Comparison of ENCODE assay signal across 30 cellular contexts in genomic region chr13:46315491-46316075, GRCh38.
A peak's percentile ranks its signal among the peaks of the same experiment; 100 is the strongest.
DNase-seq lines count a peak whose midpoint lies in the region; ATAC-seq, FAIRE-seq and TF ChIP-seq lines count a peak whose summit lies in the region.
"Had no signal": no experiment of that assay in that cellular context is flagged by ENCODE, and none has a peak within 500 bp of the region (broad histone marks: within the 10 kb centered on the region; RNA-seq: fewer than 3 reads in every experiment).

No MANE protein-coding gene starts in this region.

- intact Hi-C loops in activated CD8-positive, alpha-beta T cell treated with anti-CD3 and anti-CD28 coated beads for 36 hours (cut with micrococcal nuclease) = loop anchor here (5.0 kb wide), 1 partner anchor 148 kb away; no protein-coding TSS in a partner anchor
- intact Hi-C loops in A673 (cut with micrococcal nuclease; ENCODE audit: unreplicated experiment) (no loop called here), HCT116 (cut with micrococcal nuclease) (no loop called here), vagina (cut with DNase I) (no loop called here)

- no peaks in the 10 kb centered on the region for H4K20me1 ChIP-seq in HCT116 (ENCODE audit: insufficient read depth)

- BruUV-seq in A673 (replicated peaks; lab: Mats Ljungman, UMichigan) (no TSS peak), HCT116 (replicated peaks; lab: Mats Ljungman, UMichigan) (no TSS peak)

- H3K4me1 Mint-ChIP-seq in activated CD8-positive, alpha-beta T cell treated with anti-CD3 and anti-CD28 coated beads for 36 hours (ENCODE audit: low read depth) = peaks cover 33% of the 10 kb centered on the region
- H3K4me1 Mint-ChIP-seq in activated CD8-positive, alpha-beta T cell treated with anti-CD3 and anti-CD28 coated beads, Interleukin-2, amount 10 ng/mL, durations not matched to agents 7 days and 5 days (ENCODE audit: low read depth) = peaks cover 28% of the 10 kb centered on the region

- H3K27me3 ChIP-seq in A673 (replicated peaks; ENCODE audit: insufficient read depth, low read depth, low read length, poor library complexity) (no peaks in the 10 kb centered on the region), HCT116 (ENCODE audit: insufficient read depth, low read length) (no peaks in the 10 kb centered on the region), bronchial epithelial cell (ENCODE audit: control insufficient read depth, insufficient read depth, low read length) (no peaks in the 10 kb centered on the region), vagina (no peaks in the 10 kb centered on the region)
- no peaks in the 10 kb centered on the region for H3K27me3 ChIP-seq in effector memory CD4-positive, alpha-beta T cell (replicated peaks; ENCODE audit: control insufficient read depth, insufficient read depth, low read length, poor library complexity, severe bottlenecking)
- H3K27me3 ChIP-seq: left lung, sigmoid colon had no signal

- H3K4me3 ChIP-seq in A673 (ENCODE audit: low read depth, low read length, poor library complexity, severe bottlenecking) (no peak overlapping the region), HCT116 (replicated peaks in 1 of 2; ENCODE audit: low read depth in 1 of 2, low read length in 2 of 2) (no peak overlapping the region), bronchial epithelial cell (ENCODE audit: low read depth, low read length) (no peak overlapping the region), vagina (no peak overlapping the region)
- H3K4me3 ChIP-seq in effector memory CD4-positive, alpha-beta T cell (ENCODE audit: insufficient read depth, low read depth, low read length, poor library complexity, severe bottlenecking) = no peak overlapping the region
- H3K4me3 ChIP-seq: left lung, sigmoid colon had no signal

- no peak overlapping the region for H3K9ac ChIP-seq in HCT116 (ENCODE audit: low read length)

- H3K27ac ChIP-seq in A673 (ENCODE audit: low read depth, low read length, poor library complexity, severe bottlenecking) (peak overlapping the region; percentile 56), HCT116 (ENCODE audit: low read depth, low read length) (no peak overlapping the region), vagina (no peak overlapping the region)
- no peak overlapping the region for H3K27ac ChIP-seq in effector memory CD4-positive, alpha-beta T cell (ENCODE audit: insufficient read depth, low read length, poor library complexity, severe bottlenecking)
- H3K27ac ChIP-seq: left lung, sigmoid colon had no signal

- no peak for TF ChIP-seq POLR2A in HCT116 (IDR thresholded peaks at IDR 0.05; ENCODE audit: borderline replicate concordance, extremely low read depth, insufficient read depth, insufficient read length)
- no peak for TF ChIP-seq POLR2A in vagina (IDR thresholded peaks at IDR 0.05)

- no peak overlapping the region for H3K4me2 ChIP-seq in HCT116 (ENCODE audit: low read length)

- no peak overlapping the region for H2AFZ ChIP-seq in HCT116 (ENCODE audit: low read depth, low read length, poor library complexity, severe bottlenecking)

- no peaks in the 10 kb centered on the region for H3K27me3 Mint-ChIP-seq in activated CD8-positive, alpha-beta T cell treated with anti-CD3 and anti-CD28 coated beads for 36 hours
- no peaks in the 10 kb centered on the region for H3K27me3 Mint-ChIP-seq in activated CD8-positive, alpha-beta T cell treated with anti-CD3 and anti-CD28 coated beads, Interleukin-2, amount 10 ng/mL, durations not matched to agents 7 days and 5 days (ENCODE audit: low read depth)

- peaks cover 43% of the 10 kb centered on the region for H3K36me3 Mint-ChIP-seq in activated CD8-positive, alpha-beta T cell treated with anti-CD3 and anti-CD28 coated beads for 36 hours (ENCODE audit: low read depth)
- peaks cover 29% of the 10 kb centered on the region for H3K36me3 Mint-ChIP-seq in activated CD8-positive, alpha-beta T cell treated with anti-CD3 and anti-CD28 coated beads, Interleukin-2, amount 10 ng/mL, durations not matched to agents 7 days and 5 days (ENCODE audit: low read depth)

- POLR2A ChIA-PET in activated CD8-positive, alpha-beta T cell treated with anti-CD3 and anti-CD28 coated beads for 36 hours (lab: Charles Lee) = interaction anchor here (2.0 kb wide), 1 partner anchor 11 kb away, joined by 6 read pairs; no protein-coding TSS in a partner anchor
- POLR2A ChIA-PET in activated CD8-positive, alpha-beta T cell treated with anti-CD3 and anti-CD28 coated beads, Interleukin-2, amount 10 ng/mL, durations not matched to agents 7 days and 5 days (lab: Charles Lee) = no interaction called here
- POLR2A ChIA-PET in A673 (lab: Charles Lee; ENCODE audit: low non-redundant PET) (no interaction called here), HCT116 (lab: Charles Lee) (no interaction called here)

- peaks cover 3% of the 10 kb centered on the region for H3K4me1 ChIP-seq in A673 (ENCODE audit: insufficient read depth, low read length, poor library complexity, severe bottlenecking)
- H3K4me1 ChIP-seq in HCT116 (ENCODE audit: control insufficient read depth in 1 of 2, insufficient read depth in 2 of 2, low read length in 2 of 2) = no peaks in the 10 kb centered on the region
- no peaks in the 10 kb centered on the region for H3K4me1 ChIP-seq in effector memory CD4-positive, alpha-beta T cell (ENCODE audit: control insufficient read depth, insufficient read depth, low read length, poor library complexity, severe bottlenecking)
- H3K4me1 ChIP-seq in vagina = no peaks in the 10 kb centered on the region
- H3K4me1 ChIP-seq: sigmoid colon had no signal

- no peak for TF ChIP-seq RAD21 in HCT116 (IDR thresholded peaks at IDR 0.05; ENCODE audit: low read depth)

- CTCF ChIA-PET in activated CD8-positive, alpha-beta T cell treated with anti-CD3 and anti-CD28 coated beads for 36 hours (lab: Charles Lee) = interaction anchor here (0.6 to 1.1 kb wide), 2 partner anchors 36 to 944 kb away, joined by 3 read pairs; no protein-coding TSS in a partner anchor
- CTCF ChIA-PET in activated CD8-positive, alpha-beta T cell treated with anti-CD3 and anti-CD28 coated beads, Interleukin-2, amount 10 ng/mL, durations not matched to agents 7 days and 5 days (lab: Charles Lee) = interaction anchor here (1.2 kb wide), 1 partner anchor 18 kb away, joined by 3 read pairs; no protein-coding TSS in a partner anchor
- CTCF ChIA-PET in A673 (lab: Charles Lee) (interaction anchor here (0.5 to 1.7 kb wide), 2 partner anchors 190 to 1012 kb away, joined by 3 to 7 read pairs; no protein-coding TSS in a partner anchor), HCT116 (lab: Charles Lee) (interaction anchor here (0.6 kb wide), 1 partner anchor 209 kb away, joined by 3 read pairs; no protein-coding TSS in a partner anchor)

- ATAC-seq in activated CD8-positive, alpha-beta T cell treated with anti-CD3 and anti-CD28 coated beads for 36 hours = peak; percentile 52
- ATAC-seq in activated CD8-positive, alpha-beta T cell treated with anti-CD3 and anti-CD28 coated beads, Interleukin-2, amount 10 ng/mL, durations not matched to agents 7 days and 5 days = no peak
- no peak for ATAC-seq in HCT116
- ATAC-seq: esophagus mucosa, left lung had no signal

- H3K79me2 ChIP-seq in HCT116 (ENCODE audit: insufficient read depth, low read length) = no peaks in the 10 kb centered on the region

- H3K9me3 Mint-ChIP-seq in activated CD8-positive, alpha-beta T cell treated with anti-CD3 and anti-CD28 coated beads for 36 hours = no peaks in the 10 kb centered on the region
- peaks cover 19% of the 10 kb centered on the region for H3K9me3 Mint-ChIP-seq in activated CD8-positive, alpha-beta T cell treated with anti-CD3 and anti-CD28 coated beads, Interleukin-2, amount 10 ng/mL, durations not matched to agents 7 days and 5 days (ENCODE audit: insufficient read depth)
- H3K9me3 Mint-ChIP-seq: CD8-positive, alpha-beta memory T cell; memory B cell had no signal

- H3K9me3 ChIP-seq in A673 (ENCODE audit: low read depth, low read length, poor library complexity, severe bottlenecking) (peaks cover 4% of the 10 kb centered on the region), HCT116 (ENCODE audit: control insufficient read depth in 1 of 2, insufficient read depth in 1 of 2, low read depth in 1 of 2, low read length in 2 of 2) (no peaks in the 10 kb centered on the region), vagina (no peaks in the 10 kb centered on the region)
- H3K9me3 ChIP-seq in effector memory CD4-positive, alpha-beta T cell (ENCODE audit: control insufficient read depth, low read length) = no peaks in the 10 kb centered on the region
- H3K9me3 ChIP-seq: sigmoid colon had no signal

- TF ChIP-seq CTCF in activated CD8-positive, alpha-beta T cell treated with anti-CD3 and anti-CD28 coated beads for 36 hours (IDR thresholded peaks at IDR 0.05) = no peak
- TF ChIP-seq CTCF in A673 (conservative IDR thresholded peaks at IDR 0.05; ENCODE audit: low read depth, low read length) (no peak), HCT116 (IDR thresholded peaks at IDR 0.05 in 2 of 3, conservative IDR thresholded peaks at IDR 0.05 in 1 of 3; ENCODE audit: borderline replicate concordance in 1 of 3, insufficient read depth in 1 of 3, low read depth in 2 of 3, low read length in 2 of 3) (no peak), bronchial epithelial cell (IDR thresholded peaks at IDR 0.05; ENCODE audit: insufficient read depth, low read length, severe bottlenecking) (no peak), D721Med (IDR thresholded peaks at IDR 0.05; ENCODE audit: insufficient read depth, missing control alignments) (no peak), vagina (IDR thresholded peaks at IDR 0.05) (no peak)

- peak; percentile 19 for DNase-seq in activated CD8-positive, alpha-beta T cell treated with anti-CD3 and anti-CD28 coated beads for 36 hours
- no peak for DNase-seq in activated CD8-positive, alpha-beta T cell treated with anti-CD3 and anti-CD28 coated beads, Interleukin-2, amount 10 ng/mL, durations not matched to agents 7 days and 5 days
- peak; percentile 13 for DNase-seq in A673 (ENCODE audit: low spot score)
- no peak for DNase-seq in HCT116 (ENCODE audit: low read depth, low spot score)
- DNase-seq in bronchial epithelial cell (ENCODE audit: low read depth) = no peak
- no peak for DNase-seq in effector memory CD4-positive, alpha-beta T cell
- DNase-seq in D721Med (ENCODE audit: insufficient read length, low spot score) = no peak
- no peak for DNase-seq in vagina (ENCODE audit: extremely low spot score in 2 of 2)
- DNase-seq: activated CD4-positive, alpha-beta T cell treated with anti-CD3 and anti-CD28 coated beads for 4 hours; activated effector memory CD4-positive, alpha-beta T cell treated with Interleukin-2 at 50 U/mL for 16 hours; CD8-positive, alpha-beta memory T cell; dermis blood vessel endothelial cell; DMS 273 treated with DMSO at 0.1 percent for 48 hours; left lung; MV-4-11; NCI-H1436; NCI-H2081; NCI-H446; NCI-H774; posterior cingulate gyrus; sigmoid colon; stimulated activated CD4-positive, alpha-beta T cell treated with anti-CD3 and anti-CD28 coated beads, Interleukin-4, amount 100 ng/mL, for 4 hours; substantia nigra; SW 1271; T-helper 9 cell; trophoblast cell had no signal

- H3K27ac Mint-ChIP-seq in activated CD8-positive, alpha-beta T cell treated with anti-CD3 and anti-CD28 coated beads for 36 hours = no peak overlapping the region
- H3K27ac Mint-ChIP-seq in activated CD8-positive, alpha-beta T cell treated with anti-CD3 and anti-CD28 coated beads, Interleukin-2, amount 10 ng/mL, durations not matched to agents 7 days and 5 days = no peak overlapping the region
- H3K27ac Mint-ChIP-seq: memory B cell had no signal

- no peaks in the 10 kb centered on the region for H3K36me3 ChIP-seq in A673 (ENCODE audit: insufficient read depth, low read length, poor library complexity, severe bottlenecking)
- H3K36me3 ChIP-seq in HCT116 (ENCODE audit: control insufficient read depth in 1 of 2, insufficient read depth in 2 of 2, low read length in 2 of 2) = no peaks in the 10 kb centered on the region
- no peaks in the 10 kb centered on the region for H3K36me3 ChIP-seq in bronchial epithelial cell (ENCODE audit: control insufficient read depth, insufficient read depth, low read length)
- no peaks in the 10 kb centered on the region for H3K36me3 ChIP-seq in effector memory CD4-positive, alpha-beta T cell (ENCODE audit: control insufficient read depth, insufficient read depth, low read length)
- no peaks in the 10 kb centered on the region for H3K36me3 ChIP-seq in vagina
- H3K36me3 ChIP-seq: left lung, sigmoid colon had no signal

- H3K9me2 ChIP-seq in HCT116 (ENCODE audit: insufficient read depth) = no peaks in the 10 kb centered on the region

- RAD21 ChIA-PET in HCT116 (lab: Charles Lee; ENCODE audit: low non-redundant PET in 1 of 2, low total read pairs in 2 of 2, uncharacterized antibody in 2 of 2, unreplicated experiment in 2 of 2) = no interaction called here

- H3K4me3 Mint-ChIP-seq in activated CD8-positive, alpha-beta T cell treated with anti-CD3 and anti-CD28 coated beads for 36 hours = no peak overlapping the region
- no peak overlapping the region for H3K4me3 Mint-ChIP-seq in activated CD8-positive, alpha-beta T cell treated with anti-CD3 and anti-CD28 coated beads, Interleukin-2, amount 10 ng/mL, durations not matched to agents 7 days and 5 days
- H3K4me3 Mint-ChIP-seq: memory B cell had no signal

- peak; percentile 43 for FAIRE-seq in bronchial epithelial cell (lab: Jason Lieb, UNC)
- FAIRE-seq in D721Med (lab: Jason Lieb, UNC) = no peak
- FAIRE-seq: H1, islet of Langerhans had no signal

Comparison
In these comparisons a context has a peak if more than half of its experiments do, and no peak if none do; other contexts are left out.
1. DNase-seq: peak in activated CD8-positive, alpha-beta T cell treated with anti-CD3 and anti-CD28 coated beads for 36 hours (single experiment) and A673 (single experiment); none in activated CD8-positive, alpha-beta T cell treated with anti-CD3 and anti-CD28 coated beads, Interleukin-2, amount 10 ng/mL, durations not matched to agents 7 days and 5 days (single experiment), HCT116 (single experiment), bronchial epithelial cell (single experiment), effector memory CD4-positive, alpha-beta T cell (0 of 3), D721Med (single experiment) and vagina (0 of 2).